1 cellular context compared by ENCODE assay signal in genomic region chr3:181711325-181712135, GRCh38.
TF ChIP-seq lines count a peak whose summit lies in the region.

TSS of gene SOX2 (plus strand) at chr3:181711925. CDS start at chr3:181712361, 436 bp downstream.

TF ChIP-seq in HEK293, 187 proteins besides CTCF, POLR2A, EP300 and RAD21 (continued from another document):
- TF ChIP-seq, protein P1, sequence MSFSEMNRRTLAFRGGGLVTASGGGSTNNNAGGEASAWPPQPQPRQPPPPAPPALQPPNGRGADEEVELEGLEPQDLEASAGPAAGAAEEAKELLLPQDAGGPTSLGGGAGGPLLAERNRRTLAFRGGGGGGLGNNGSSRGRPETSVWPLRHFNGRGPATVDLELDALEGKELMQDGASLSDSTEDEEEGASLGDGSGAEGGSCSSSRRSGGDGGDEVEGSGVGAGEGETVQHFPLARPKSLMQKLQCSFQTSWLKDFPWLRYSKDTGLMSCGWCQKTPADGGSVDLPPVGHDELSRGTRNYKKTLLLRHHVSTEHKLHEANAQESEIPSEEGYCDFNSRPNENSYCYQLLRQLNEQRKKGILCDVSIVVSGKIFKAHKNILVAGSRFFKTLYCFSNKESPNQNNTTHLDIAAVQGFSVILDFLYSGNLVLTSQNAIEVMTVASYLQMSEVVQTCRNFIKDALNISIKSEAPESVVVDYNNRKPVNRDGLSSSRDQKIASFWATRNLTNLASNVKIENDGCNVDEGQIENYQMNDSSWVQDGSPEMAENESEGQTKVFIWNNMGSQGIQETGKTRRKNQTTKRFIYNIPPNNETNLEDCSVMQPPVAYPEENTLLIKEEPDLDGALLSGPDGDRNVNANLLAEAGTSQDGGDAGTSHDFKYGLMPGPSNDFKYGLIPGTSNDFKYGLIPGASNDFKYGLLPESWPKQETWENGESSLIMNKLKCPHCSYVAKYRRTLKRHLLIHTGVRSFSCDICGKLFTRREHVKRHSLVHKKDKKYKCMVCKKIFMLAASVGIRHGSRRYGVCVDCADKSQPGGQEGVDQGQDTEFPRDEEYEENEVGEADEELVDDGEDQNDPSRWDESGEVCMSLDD (tag by site-specific recombination; IDR thresholded peaks at IDR 0.05), result no peak
- TF ChIP-seq ZNF610 (tag by site-specific recombination; IDR thresholded peaks at IDR 0.05; ENCODE audit: borderline replicate concordance), result peak; percentile 70; the same call in 1 of the 2 replicates
- TF ChIP-seq ZNF19 (tag by site-specific recombination; IDR thresholded peaks at IDR 0.05; ENCODE audit: low read depth), result no peak
- TF ChIP-seq ZNF677 (tag by site-specific recombination; IDR thresholded peaks at IDR 0.05), result no peak
- TF ChIP-seq PRDM1 (tag by site-specific recombination; IDR thresholded peaks at IDR 0.05), result peak; percentile 98
- peak; percentile 86 for TF ChIP-seq ZNF341 (tag by site-specific recombination; IDR thresholded peaks at IDR 0.05; ENCODE audit: low read depth)
- peak; percentile 26; the same call in 1 of the 2 replicates for TF ChIP-seq ZNF561 (tag by site-specific recombination; IDR thresholded peaks at IDR 0.05; ENCODE audit: borderline replicate concordance)
- TF ChIP-seq ZNF311 (tag by site-specific recombination; IDR thresholded peaks at IDR 0.05; ENCODE audit: borderline replicate concordance), result no peak
- TF ChIP-seq SCRT1 (tag by site-specific recombination; IDR thresholded peaks at IDR 0.05; ENCODE audit: borderline replicate concordance), result peak; percentile 80
- TF ChIP-seq GLIS1 (tag by site-specific recombination; IDR thresholded peaks at IDR 0.05), result peak; percentile 36; the same call in 1 of the 2 replicates
- TF ChIP-seq, protein P2, sequence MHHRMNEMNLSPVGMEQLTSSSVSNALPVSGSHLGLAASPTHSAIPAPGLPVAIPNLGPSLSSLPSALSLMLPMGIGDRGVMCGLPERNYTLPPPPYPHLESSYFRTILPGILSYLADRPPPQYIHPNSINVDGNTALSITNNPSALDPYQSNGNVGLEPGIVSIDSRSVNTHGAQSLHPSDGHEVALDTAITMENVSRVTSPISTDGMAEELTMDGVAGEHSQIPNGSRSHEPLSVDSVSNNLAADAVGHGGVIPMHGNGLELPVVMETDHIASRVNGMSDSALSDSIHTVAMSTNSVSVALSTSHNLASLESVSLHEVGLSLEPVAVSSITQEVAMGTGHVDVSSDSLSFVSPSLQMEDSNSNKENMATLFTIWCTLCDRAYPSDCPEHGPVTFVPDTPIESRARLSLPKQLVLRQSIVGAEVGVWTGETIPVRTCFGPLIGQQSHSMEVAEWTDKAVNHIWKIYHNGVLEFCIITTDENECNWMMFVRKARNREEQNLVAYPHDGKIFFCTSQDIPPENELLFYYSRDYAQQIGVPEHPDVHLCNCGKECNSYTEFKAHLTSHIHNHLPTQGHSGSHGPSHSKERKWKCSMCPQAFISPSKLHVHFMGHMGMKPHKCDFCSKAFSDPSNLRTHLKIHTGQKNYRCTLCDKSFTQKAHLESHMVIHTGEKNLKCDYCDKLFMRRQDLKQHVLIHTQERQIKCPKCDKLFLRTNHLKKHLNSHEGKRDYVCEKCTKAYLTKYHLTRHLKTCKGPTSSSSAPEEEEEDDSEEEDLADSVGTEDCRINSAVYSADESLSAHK (tag by site-specific recombination; IDR thresholded peaks at IDR 0.05), result peak; percentile 80
- TF ChIP-seq PATZ1 (tag by site-specific recombination; IDR thresholded peaks at IDR 0.05), result peak; percentile 52
- no peak for TF ChIP-seq ZNF140 (tag by site-specific recombination; IDR thresholded peaks at IDR 0.05)
- TF ChIP-seq ZNF366 (tag by site-specific recombination; conservative IDR thresholded peaks at IDR 0.05), result peak; percentile 84
- peak; percentile 29; the same call in 1 of the 2 replicates for TF ChIP-seq KLF1 (tag by site-specific recombination; IDR thresholded peaks at IDR 0.05)
- TF ChIP-seq GFI1B (tag by site-specific recombination; IDR thresholded peaks at IDR 0.05), result no peak
- TF ChIP-seq ZNF335 (tag by site-specific recombination; conservative IDR thresholded peaks at IDR 0.05), result peak; percentile 61
- TF ChIP-seq MZF1 (tag by site-specific recombination; IDR thresholded peaks at IDR 0.05; ENCODE audit: borderline replicate concordance), result 0 out of 2 replicates have a peak, but pooled peaks have one; percentile 16
- TF ChIP-seq ZNF707 (tag by site-specific recombination; IDR thresholded peaks at IDR 0.05), result peak; percentile 57; the same call in 1 of the 2 replicates
- peak; percentile 76 for TF ChIP-seq ZNF600 (tag by site-specific recombination; IDR thresholded peaks at IDR 0.05)
- peak; percentile 73 for TF ChIP-seq ZNF596 (tag by site-specific recombination; IDR thresholded peaks at IDR 0.05)
- 0 out of 2 replicates have a peak, but pooled peaks have one; percentile 26 for TF ChIP-seq SP3 (tag by site-specific recombination; IDR thresholded peaks at IDR 0.05)
- TF ChIP-seq ZXDB (tag by site-specific recombination; IDR thresholded peaks at IDR 0.05), result peak; percentile 20; the same call in 1 of the 2 replicates
- TF ChIP-seq, protein P3, sequence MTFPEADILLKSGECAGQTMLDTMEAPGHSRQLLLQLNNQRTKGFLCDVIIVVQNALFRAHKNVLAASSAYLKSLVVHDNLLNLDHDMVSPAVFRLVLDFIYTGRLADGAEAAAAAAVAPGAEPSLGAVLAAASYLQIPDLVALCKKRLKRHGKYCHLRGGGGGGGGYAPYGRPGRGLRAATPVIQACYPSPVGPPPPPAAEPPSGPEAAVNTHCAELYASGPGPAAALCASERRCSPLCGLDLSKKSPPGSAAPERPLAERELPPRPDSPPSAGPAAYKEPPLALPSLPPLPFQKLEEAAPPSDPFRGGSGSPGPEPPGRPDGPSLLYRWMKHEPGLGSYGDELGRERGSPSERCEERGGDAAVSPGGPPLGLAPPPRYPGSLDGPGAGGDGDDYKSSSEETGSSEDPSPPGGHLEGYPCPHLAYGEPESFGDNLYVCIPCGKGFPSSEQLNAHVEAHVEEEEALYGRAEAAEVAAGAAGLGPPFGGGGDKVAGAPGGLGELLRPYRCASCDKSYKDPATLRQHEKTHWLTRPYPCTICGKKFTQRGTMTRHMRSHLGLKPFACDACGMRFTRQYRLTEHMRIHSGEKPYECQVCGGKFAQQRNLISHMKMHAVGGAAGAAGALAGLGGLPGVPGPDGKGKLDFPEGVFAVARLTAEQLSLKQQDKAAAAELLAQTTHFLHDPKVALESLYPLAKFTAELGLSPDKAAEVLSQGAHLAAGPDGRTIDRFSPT (tag by site-specific recombination; IDR thresholded peaks at IDR 0.05), result 0 out of 2 replicates have a peak, but pooled peaks have one; percentile 53
- no peak for TF ChIP-seq ZNF623 (tag by site-specific recombination; IDR thresholded peaks at IDR 0.05)
- TF ChIP-seq FEZF1 (tag by site-specific recombination; IDR thresholded peaks at IDR 0.05), result 0 out of 2 replicates have a peak, but pooled peaks have one; percentile 16
- peak; percentile 94 for TF ChIP-seq SCRT2 (tag by site-specific recombination; IDR thresholded peaks at IDR 0.05)
- TF ChIP-seq, protein P4, sequence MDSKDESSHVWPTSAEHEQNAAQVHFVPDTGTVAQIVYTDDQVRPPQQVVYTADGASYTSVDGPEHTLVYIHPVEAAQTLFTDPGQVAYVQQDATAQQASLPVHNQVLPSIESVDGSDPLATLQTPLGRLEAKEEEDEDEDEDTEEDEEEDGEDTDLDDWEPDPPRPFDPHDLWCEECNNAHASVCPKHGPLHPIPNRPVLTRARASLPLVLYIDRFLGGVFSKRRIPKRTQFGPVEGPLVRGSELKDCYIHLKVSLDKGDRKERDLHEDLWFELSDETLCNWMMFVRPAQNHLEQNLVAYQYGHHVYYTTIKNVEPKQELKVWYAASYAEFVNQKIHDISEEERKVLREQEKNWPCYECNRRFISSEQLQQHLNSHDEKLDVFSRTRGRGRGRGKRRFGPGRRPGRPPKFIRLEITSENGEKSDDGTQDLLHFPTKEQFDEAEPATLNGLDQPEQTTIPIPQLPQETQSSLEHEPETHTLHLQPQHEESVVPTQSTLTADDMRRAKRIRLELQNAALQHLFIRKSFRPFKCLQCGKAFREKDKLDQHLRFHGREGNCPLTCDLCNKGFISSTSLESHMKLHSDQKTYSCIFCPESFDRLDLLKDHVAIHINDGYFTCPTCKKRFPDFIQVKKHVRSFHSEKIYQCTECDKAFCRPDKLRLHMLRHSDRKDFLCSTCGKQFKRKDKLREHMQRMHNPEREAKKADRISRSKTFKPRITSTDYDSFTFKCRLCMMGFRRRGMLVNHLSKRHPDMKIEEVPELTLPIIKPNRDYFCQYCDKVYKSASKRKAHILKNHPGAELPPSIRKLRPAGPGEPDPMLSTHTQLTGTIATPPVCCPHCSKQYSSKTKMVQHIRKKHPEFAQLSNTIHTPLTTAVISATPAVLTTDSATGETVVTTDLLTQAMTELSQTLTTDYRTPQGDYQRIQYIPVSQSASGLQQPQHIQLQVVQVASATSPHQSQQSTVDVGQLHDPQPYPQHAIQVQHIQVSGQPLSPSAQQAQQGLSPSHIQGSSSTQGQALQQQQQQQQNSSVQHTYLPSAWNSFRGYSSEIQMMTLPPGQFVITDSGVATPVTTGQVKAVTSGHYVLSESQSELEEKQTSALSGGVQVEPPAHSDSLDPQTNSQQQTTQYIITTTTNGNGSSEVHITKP (tag by site-specific recombination; IDR thresholded peaks at IDR 0.05), result peak; percentile 73
- no peak for TF ChIP-seq ZNF785 (tag by site-specific recombination; IDR thresholded peaks at IDR 0.05)
- TF ChIP-seq EGR2 (tag by site-specific recombination; IDR thresholded peaks at IDR 0.05; ENCODE audit: low read depth), result peak; percentile 87
- no peak for TF ChIP-seq ZNF843 (tag by site-specific recombination; IDR thresholded peaks at IDR 0.05)
- TF ChIP-seq ZNF18 (tag by site-specific recombination; IDR thresholded peaks at IDR 0.05), result peak; percentile 57; the same call in 1 of the 2 replicates
- TF ChIP-seq ZFHX2 (tag by site-specific recombination; conservative IDR thresholded peaks at IDR 0.05), result peak; percentile 93
- TF ChIP-seq KLF9 (tag by site-specific recombination; IDR thresholded peaks at IDR 0.05; ENCODE audit: low read depth), result peak; percentile 50; the same call in 1 of the 2 replicates
- TF ChIP-seq, protein P5, sequence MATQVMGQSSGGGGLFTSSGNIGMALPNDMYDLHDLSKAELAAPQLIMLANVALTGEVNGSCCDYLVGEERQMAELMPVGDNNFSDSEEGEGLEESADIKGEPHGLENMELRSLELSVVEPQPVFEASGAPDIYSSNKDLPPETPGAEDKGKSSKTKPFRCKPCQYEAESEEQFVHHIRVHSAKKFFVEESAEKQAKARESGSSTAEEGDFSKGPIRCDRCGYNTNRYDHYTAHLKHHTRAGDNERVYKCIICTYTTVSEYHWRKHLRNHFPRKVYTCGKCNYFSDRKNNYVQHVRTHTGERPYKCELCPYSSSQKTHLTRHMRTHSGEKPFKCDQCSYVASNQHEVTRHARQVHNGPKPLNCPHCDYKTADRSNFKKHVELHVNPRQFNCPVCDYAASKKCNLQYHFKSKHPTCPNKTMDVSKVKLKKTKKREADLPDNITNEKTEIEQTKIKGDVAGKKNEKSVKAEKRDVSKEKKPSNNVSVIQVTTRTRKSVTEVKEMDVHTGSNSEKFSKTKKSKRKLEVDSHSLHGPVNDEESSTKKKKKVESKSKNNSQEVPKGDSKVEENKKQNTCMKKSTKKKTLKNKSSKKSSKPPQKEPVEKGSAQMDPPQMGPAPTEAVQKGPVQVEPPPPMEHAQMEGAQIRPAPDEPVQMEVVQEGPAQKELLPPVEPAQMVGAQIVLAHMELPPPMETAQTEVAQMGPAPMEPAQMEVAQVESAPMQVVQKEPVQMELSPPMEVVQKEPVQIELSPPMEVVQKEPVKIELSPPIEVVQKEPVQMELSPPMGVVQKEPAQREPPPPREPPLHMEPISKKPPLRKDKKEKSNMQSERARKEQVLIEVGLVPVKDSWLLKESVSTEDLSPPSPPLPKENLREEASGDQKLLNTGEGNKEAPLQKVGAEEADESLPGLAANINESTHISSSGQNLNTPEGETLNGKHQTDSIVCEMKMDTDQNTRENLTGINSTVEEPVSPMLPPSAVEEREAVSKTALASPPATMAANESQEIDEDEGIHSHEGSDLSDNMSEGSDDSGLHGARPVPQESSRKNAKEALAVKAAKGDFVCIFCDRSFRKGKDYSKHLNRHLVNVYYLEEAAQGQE (tag by site-specific recombination; IDR thresholded peaks at IDR 0.05), result peak; percentile 74
- 0 out of 2 replicates have a peak, but pooled peaks have one; percentile 25 for TF ChIP-seq ZNF24 (tag by site-specific recombination; IDR thresholded peaks at IDR 0.05)
- TF ChIP-seq ZSCAN30 (tag by site-specific recombination; IDR thresholded peaks at IDR 0.05), result peak; percentile 37; the same call in 1 of the 2 replicates
